Comparison of ENCODE assay signal across 17 cellular contexts in the genomic region with DNA sequence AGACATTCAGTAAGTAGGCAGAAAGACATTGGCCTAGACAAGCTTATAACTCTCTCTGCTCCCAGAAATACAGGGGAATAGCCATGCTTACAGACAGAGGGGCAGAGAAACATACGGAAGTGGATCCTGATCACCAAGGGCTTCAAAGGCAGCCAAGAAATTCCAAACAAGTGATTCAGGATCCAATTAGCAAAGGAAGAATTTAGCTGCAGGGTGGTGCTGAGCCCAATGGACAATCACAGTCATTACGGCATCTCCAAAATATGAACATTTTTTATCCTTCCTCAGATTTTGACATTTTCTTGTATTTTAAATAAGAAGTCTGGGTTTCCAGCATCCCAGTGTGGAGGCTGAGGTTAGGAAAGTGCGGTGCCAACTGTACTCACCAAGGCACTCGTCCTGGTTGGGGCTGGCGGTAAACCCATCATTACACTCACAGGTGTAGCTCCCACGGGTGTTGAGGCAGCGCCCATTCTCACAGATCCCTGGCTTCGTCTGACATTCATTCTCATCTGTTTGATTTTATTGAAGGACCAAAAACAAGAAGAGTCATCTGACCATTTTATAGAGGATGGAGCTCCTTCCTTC.
DNase-seq lines count a peak whose midpoint lies in the region; ATAC-seq and TF ChIP-seq lines count a peak whose summit lies in the region.
"Had no signal": no experiment of that assay in that cellular context is flagged by ENCODE, and none has a peak within 500 bp of the region (broad histone marks: within the 10 kb centered on the region; RNA-seq: fewer than 3 reads in every experiment).

No MANE protein-coding gene starts in this region.

- H3K27me3 ChIP-seq in A673 (replicated peaks; ENCODE audit: insufficient read depth, low read depth, low read length, poor library complexity) (no peaks in the 10 kb centered on the region), HCT116 (ENCODE audit: insufficient read depth, low read length) (no peaks in the 10 kb centered on the region), gastroesophageal sphincter (no peaks in the 10 kb centered on the region)
- H3K27me3 ChIP-seq: vagina had no signal

- RAD21 ChIA-PET in HCT116 (lab: Charles Lee; ENCODE audit: low non-redundant PET in 1 of 2, low total read pairs in 2 of 2, uncharacterized antibody in 2 of 2, unreplicated experiment in 2 of 2): no interaction called here

- H3K79me2 ChIP-seq in HCT116 (ENCODE audit: insufficient read depth, low read length): no peaks in the 10 kb centered on the region

- H3K27ac ChIP-seq in A673 (ENCODE audit: low read depth, low read length, poor library complexity, severe bottlenecking): peak overlapping the region; percentile 2
- no peak overlapping the region for H3K27ac ChIP-seq in HCT116 (ENCODE audit: low read depth, low read length)
- peak overlapping the region in 3 of 4 donors; percentile 26 to 54 (median 43) for H3K27ac ChIP-seq in gastroesophageal sphincter
- H3K27ac ChIP-seq: A549, vagina had no signal

- TF ChIP-seq EP300 in gastroesophageal sphincter (IDR thresholded peaks at IDR 0.05): no peak

- H3K4me1 ChIP-seq in A673 (ENCODE audit: insufficient read depth, low read length, poor library complexity, severe bottlenecking) (peaks cover 13% of the 10 kb centered on the region), HCT116 (ENCODE audit: control insufficient read depth in 1 of 2, insufficient read depth in 2 of 2, low read length in 2 of 2) (peaks cover 10 to 44% of the 10 kb centered on the region in 2 experiments; a peak in 2 of 4 replicates), gastroesophageal sphincter (peaks cover 0 to 12% (median 2%) of the 10 kb centered on the region in 3 donors)
- H3K4me1 ChIP-seq: A549, vagina had no signal

- H3K36me3 ChIP-seq in A673 (ENCODE audit: insufficient read depth, low read length, poor library complexity, severe bottlenecking): no peaks in the 10 kb centered on the region
- no peaks in the 10 kb centered on the region for H3K36me3 ChIP-seq in HCT116 (ENCODE audit: control insufficient read depth in 1 of 2, insufficient read depth in 2 of 2, low read length in 2 of 2)
- H3K36me3 ChIP-seq in gastroesophageal sphincter: peaks cover 9 to 100% of the 10 kb centered on the region in 2 donors

- TF ChIP-seq CTCF in A673 (conservative IDR thresholded peaks at IDR 0.05; ENCODE audit: low read depth, low read length) (no peak), HCT116 (IDR thresholded peaks at IDR 0.05 in 2 of 3, conservative IDR thresholded peaks at IDR 0.05 in 1 of 3; ENCODE audit: borderline replicate concordance in 1 of 3, insufficient read depth in 1 of 3, low read depth in 2 of 3, low read length in 2 of 3) (no peak), gastroesophageal sphincter (IDR thresholded peaks at IDR 0.05) (no peak)

- H3K9ac ChIP-seq in HCT116 (ENCODE audit: low read length): 0 out of 2 replicates have a peak overlapping the region, but pooled peaks have one; percentile 21

- no peaks in the 10 kb centered on the region; the same call in 1 of the 2 replicates for H3K9me2 ChIP-seq in HCT116 (ENCODE audit: insufficient read depth)

- H3K4me2 ChIP-seq in HCT116 (ENCODE audit: low read length): peak overlapping the region; percentile 63
- H3K4me2 ChIP-seq: A549 had no signal

- POLR2A ChIA-PET in A673 (lab: Charles Lee; ENCODE audit: low non-redundant PET): no interaction called here
- POLR2A ChIA-PET in HCT116 (lab: Charles Lee): no interaction called here

- no peaks in the 10 kb centered on the region for H4K20me1 ChIP-seq in HCT116 (ENCODE audit: insufficient read depth)

- peak overlapping the region; percentile 5 for H2AFZ ChIP-seq in HCT116 (ENCODE audit: low read depth, low read length, poor library complexity, severe bottlenecking)

- ATAC-seq in HCT116: peak; percentile 83
- ATAC-seq in gastroesophageal sphincter: peak; percentile 61
- ATAC-seq in GM19324 (IDR thresholded peaks at IDR 0.05; ENCODE audit: low FRiP score, unreplicated experiment): no peak
- no peak for ATAC-seq in GM18519 (IDR thresholded peaks at IDR 0.05; ENCODE audit: low FRiP score, unreplicated experiment)
- ATAC-seq: A549; Panc1; stimulated activated naive CD8-positive, alpha-beta T cell treated with anti-CD3 and anti-CD28 coated beads, Interleukin-15, Interleukin-2, amounts not matched to agents 100 U/mL and 50 U/mL, for 24 hours had no signal

- no TSS peak for BruUV-seq in A673 (replicated peaks; lab: Mats Ljungman, UMichigan)
- BruUV-seq in HCT116 (replicated peaks; lab: Mats Ljungman, UMichigan): no TSS peak

- H3K4me3 ChIP-seq in A673 (ENCODE audit: low read depth, low read length, poor library complexity, severe bottlenecking): no peak overlapping the region
- peak overlapping the region; percentile 19 to 27 for H3K4me3 ChIP-seq in HCT116 (replicated peaks in 1 of 2; ENCODE audit: low read depth in 1 of 2, low read length in 2 of 2)
- no peak overlapping the region for H3K4me3 ChIP-seq in gastroesophageal sphincter
- H3K4me3 ChIP-seq: A549, vagina had no signal

- peak; percentile 42 for DNase-seq in A673 (ENCODE audit: low spot score)
- DNase-seq in HCT116 (ENCODE audit: low read depth, low spot score): no peak
- DNase-seq in amniotic stem cell (lab: John Stamatoyannopoulos, UW): peak; percentile 63
- no peak for DNase-seq in stimulated activated naive CD4-positive, alpha-beta T cell (lab: John Stamatoyannopoulos, UW)
- no peak for DNase-seq in occipital lobe (lab: John Stamatoyannopoulos, UW)
- DNase-seq: DMS153; erythroblast; H7; NCI-H187 treated with DMSO at 0.1 percent for 48 hours; stimulated activated naive CD8-positive, alpha-beta T cell treated with anti-CD3 and anti-CD28 coated beads, Interleukin-15, Interleukin-2, amounts not matched to agents 100 U/mL and 50 U/mL, for 24 hours; T-helper 2 cell had no signal

- TF ChIP-seq POLR2A in HCT116 (IDR thresholded peaks at IDR 0.05; ENCODE audit: borderline replicate concordance, extremely low read depth, insufficient read depth, insufficient read length) (no peak), gastroesophageal sphincter (IDR thresholded peaks at IDR 0.05) (no peak)

- intact Hi-C loops in A673 (cut with micrococcal nuclease; ENCODE audit: unreplicated experiment) (no loop called here), HCT116 (cut with micrococcal nuclease) (no loop called here)

- no peak for TF ChIP-seq RAD21 in HCT116 (IDR thresholded peaks at IDR 0.05; ENCODE audit: low read depth)

- H3K9me3 ChIP-seq in A673 (ENCODE audit: low read depth, low read length, poor library complexity, severe bottlenecking) (no peaks in the 10 kb centered on the region), HCT116 (ENCODE audit: control insufficient read depth in 1 of 2, insufficient read depth in 1 of 2, low read depth in 1 of 2, low read length in 2 of 2) (no peaks in the 10 kb centered on the region), gastroesophageal sphincter (no peaks in the 10 kb centered on the region)
- H3K9me3 ChIP-seq: A549, vagina had no signal

- CTCF ChIA-PET in A673 (lab: Charles Lee) (no interaction called here), HCT116 (lab: Charles Lee) (no interaction called here)

- 42 to 68% methylated on average over 8 of the region's 8 CpGs for WGBS in gastroesophageal sphincter (ENCODE audit: low coverage in 1 of 2), 2 donors

TF ChIP-seq in HCT116, 20 proteins besides CTCF, POLR2A, EP300 and RAD21:
- peak; percentile 11 for TF ChIP-seq TCF7L2 (IDR thresholded peaks at IDR 0.05; ENCODE audit: borderline replicate concordance, extremely low read depth, insufficient read depth, insufficient read length)
- peak; percentile 32 for TF ChIP-seq JUND (IDR thresholded peaks at IDR 0.05)
- no peak for TF ChIP-seq ZFX (IDR thresholded peaks at IDR 0.05)
- peak; percentile 31; the same call in 1 of the 2 replicates for TF ChIP-seq FOSL1 (IDR thresholded peaks at IDR 0.05; ENCODE audit: low read depth)

Comparison
In these comparisons a context has a peak if more than half of its experiments do, and no peak if none do; other contexts are left out.
1. DNase-seq: peak in A673 (single experiment) and amniotic stem cell (single experiment); none in HCT116 (single experiment), stimulated activated naive CD4-positive, alpha-beta T cell (0 of 6) and occipital lobe (single experiment).
2. H3K4me3 ChIP-seq: peak in HCT116 (2 of 2); none in A673 (single experiment) and gastroesophageal sphincter (0 of 2).
3. ATAC-seq: peak in HCT116 (single experiment) and gastroesophageal sphincter (single experiment); none in GM19324 (single experiment) and GM18519 (single experiment).